Comparison of ENCODE assay signal across 9 cellular contexts in the genomic region with DNA sequence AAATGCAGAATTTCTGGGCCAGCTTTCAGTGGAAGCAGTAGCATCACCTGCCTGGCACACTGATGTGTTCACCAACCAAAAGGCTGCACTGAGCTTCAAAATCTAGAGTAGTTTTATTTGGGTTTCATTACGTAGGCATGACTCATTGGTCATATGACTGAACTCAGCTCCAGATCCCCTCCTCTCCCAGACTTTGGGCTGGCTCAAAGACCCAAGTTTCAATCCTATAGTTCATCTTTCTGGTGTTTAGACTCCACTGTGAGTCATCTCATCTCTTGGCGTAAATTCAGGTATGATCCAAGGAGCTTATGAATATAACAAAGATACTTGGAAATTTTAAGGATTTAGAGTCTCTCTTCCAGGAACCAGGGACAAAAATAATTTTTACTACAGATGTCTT. TPM values are rescaled to one million over a fixed set of nuclear protein-coding genes. Genes with fewer than 3 reads are reported as not detected.
DNase-seq lines count a peak whose midpoint lies in the region; ATAC-seq and TF ChIP-seq lines count a peak whose summit lies in the region.
"Had no signal": no experiment of that assay in that cellular context is flagged by ENCODE, and none has a peak within 500 bp of the region (broad histone marks: within the 10 kb centered on the region; RNA-seq: fewer than 3 reads in every experiment).

No MANE protein-coding gene starts in this region.

- no peak overlapping the region for H3K4me3 ChIP-seq in BJ (ENCODE audit: low read depth, low read length)

- peaks cover 76% of the 10 kb centered on the region for H3K36me3 Mint-ChIP-seq in brain

- peak overlapping the region in 4 of 5 experiments; percentile 39 to 48 (median 43) for H3K4me3 Mint-ChIP-seq in brain
- H3K4me3 Mint-ChIP-seq: activated naive CD8-positive, alpha-beta T cell treated with anti-CD3 and anti-CD28 coated beads, Interleukin-2, amount 10 ng/mL, durations not matched to agents 7 days and 5 days had no signal

- peak overlapping the region in 4 of 5 experiments; percentile 42 to 90 (median 72) for H3K27ac Mint-ChIP-seq in brain
- H3K27ac Mint-ChIP-seq: activated naive CD8-positive, alpha-beta T cell treated with anti-CD3 and anti-CD28 coated beads, Interleukin-2, amount 10 ng/mL, durations not matched to agents 7 days and 5 days had no signal

- TF ChIP-seq CTCF in BJ (IDR thresholded peaks at IDR 0.05; ENCODE audit: insufficient read depth, low read depth, low read length) (no peak), brain (conservative IDR thresholded peaks at IDR 0.05) (no peak)

- DNase-seq in BJ (ENCODE audit: low read depth) = peak; percentile 82
- peak; percentile 81 for DNase-seq in HT-29 (ENCODE audit: low spot score)
- peak; percentile 45 for DNase-seq in mucosa of gallbladder (ENCODE audit: low spot score)
- no peak for DNase-seq in NCI-H2171 treated with DMSO at 0.1 percent for 48 hours (lab: John Stamatoyannopoulos, UW)
- DNase-seq in activated gamma-delta T cell treated with Interleukin-2 at 50 U/mL for 16 hours = no peak
- DNase-seq: activated naive CD8-positive, alpha-beta T cell treated with anti-CD3 and anti-CD28 coated beads, Interleukin-2, amount 10 ng/mL, durations not matched to agents 7 days and 5 days had no signal

- H3K9me3 Mint-ChIP-seq in brain = no peaks in the 10 kb centered on the region
- H3K9me3 Mint-ChIP-seq: activated naive CD8-positive, alpha-beta T cell treated with anti-CD3 and anti-CD28 coated beads, Interleukin-2, amount 10 ng/mL, durations not matched to agents 7 days and 5 days had no signal

- CTCF ChIA-PET in BJ (lab: Yijun Ruan, JAX) = interaction anchor here (1.7 kb wide), 1 partner anchor 18 kb away, joined by 5 read pairs; a partner anchor contains a TSS

- peaks cover 6% of the 10 kb centered on the region for H3K36me3 ChIP-seq in BJ (ENCODE audit: control insufficient read depth, insufficient read depth, low read length)

- H3K27me3 Mint-ChIP-seq in brain = no peaks in the 10 kb centered on the region
- H3K27me3 Mint-ChIP-seq: activated naive CD8-positive, alpha-beta T cell treated with anti-CD3 and anti-CD28 coated beads, Interleukin-2, amount 10 ng/mL, durations not matched to agents 7 days and 5 days had no signal

- POLR2A ChIA-PET in BJ (lab: Charles Lee) = interaction anchor here (0.6 kb wide), 1 partner anchor 169 kb away, joined by 3 read pairs; no protein-coding TSS in a partner anchor

- ATAC-seq in GM19397 (IDR thresholded peaks at IDR 0.05; ENCODE audit: unreplicated experiment) = no peak
- ATAC-seq in HG03175 (IDR thresholded peaks at IDR 0.05; ENCODE audit: unreplicated experiment) = no peak

- no peaks in the 10 kb centered on the region for H3K27me3 ChIP-seq in BJ (ENCODE audit: control insufficient read depth, insufficient read depth, low read length)

- peaks cover 33% of the 10 kb centered on the region for H3K4me1 Mint-ChIP-seq in brain

RNA-seq across cellular contexts. Expression of a gene that starts 17.7 kb away (rescaled TPM):
- polyA plus RNA-seq in BJ (2011; rRNA removed) (4.6 and 9.2 TPM in 2 replicates), brain (ENCODE audit: insufficient read depth, low read depth, low replicate concordance) (1.7 TPM)
- 2.6 and 3.3 TPM in 2 replicates for polyA minus RNA-seq in BJ (2011; rRNA and poly(A)+ RNA removed)
- total RNA-seq in HT-29 (2014; rRNA removed; shearing (Covaris generic)) = 5.3 and 8.3 TPM in 2 replicates
- total RNA-seq in mucosa of gallbladder = 11.4 TPM

Comparison
In these comparisons a context has a peak if more than half of its experiments do, and no peak if none do; other contexts are left out.
1. DNase-seq: peak in BJ (single experiment), HT-29 (single experiment) and mucosa of gallbladder (single experiment); none in NCI-H2171 treated with DMSO at 0.1 percent for 48 hours (single experiment) and activated gamma-delta T cell treated with Interleukin-2 at 50 U/mL for 16 hours (single experiment).